Comparison of ENCODE assay signal across 8 cellular contexts in genomic region chr6:31822038-31822821, GRCh38. TPM values are rescaled to one million over a fixed set of nuclear protein-coding genes. Genes with fewer than 3 reads are reported as not detected.
DNase-seq lines count a peak whose midpoint lies in the region; TF ChIP-seq lines count a peak whose summit lies in the region.

No MANE protein-coding gene starts in this region.

- TF ChIP-seq CTCF in HL-60 (IDR thresholded peaks at IDR 0.05; ENCODE audit: insufficient read depth, low read length), result no peak
- no peak for TF ChIP-seq CTCF in right atrium auricular region (IDR thresholded peaks at IDR 0.05)

- DNase-seq in DMS 273 (lab: John Stamatoyannopoulos, UW; ENCODE audit: unreplicated experiment) (peak; percentile 72), DMS 273 treated with DMSO at 0.1 percent for 48 hours (lab: John Stamatoyannopoulos, UW) (no peak), HL-60 (ENCODE audit: low read depth in 1 of 2, low spot score in 1 of 2) (peak; percentile 77 to 86), SW 1271 (lab: John Stamatoyannopoulos, UW) (peak; percentile 48 to 79), right atrium auricular region (ENCODE audit: low spot score) (peak; percentile 95), pons (ENCODE audit: low spot score) (peak; percentile 95), ACHN (no peak)

- H3K9me3 ChIP-seq in right atrium auricular region, result no peaks in the 10 kb centered on the region

- no peaks in the 10 kb centered on the region for H3K36me3 ChIP-seq in right atrium auricular region

- H3K4me3 ChIP-seq in HL-60 (replicated peaks; ENCODE audit: insufficient read depth, low read length) (peak overlapping the region; percentile 47), right atrium auricular region (peak overlapping the region; percentile 47 to 54)

- H3K4me1 ChIP-seq in right atrium auricular region, result peaks cover 0 to 60% of the 10 kb centered on the region in 2 donors

- H3K27ac ChIP-seq in HL-60 (replicated peaks) (peak overlapping the region; percentile 75), angular gyrus (ENCODE audit: low read depth, low read length) (peak overlapping the region; percentile 100), right atrium auricular region (peak overlapping the region; percentile 99 to 100)

- in situ Hi-C loops in ACHN (cut with HindIII; ENCODE audit: low pct_ligation_motif_present, low pct_unique_long_range_greater_than_20kb, low sequenced_read_pairs), result no loop called here

- H3K27me3 ChIP-seq in HL-60 (ENCODE audit: insufficient read depth, poor library complexity, severe bottlenecking), result no peaks in the 10 kb centered on the region
- no peaks in the 10 kb centered on the region for H3K27me3 ChIP-seq in right atrium auricular region

RNA-seq across cellular contexts. Expression of gene HSPA1B, which starts 5.3 kb away (rescaled TPM):
- 100 to 1,000 TPM; 131 to 232 TPM for total RNA-seq in right atrium auricular region

RNA-seq across cellular contexts. Expression of gene HSPA1A, which starts 6.9 kb away (rescaled TPM):
- 100 to 1,000 TPM; 315 to 334 TPM for total RNA-seq in right atrium auricular region

RNA-seq across cellular contexts. Expression of gene HSPA1L, which starts 7.1 kb away (rescaled TPM):
- total RNA-seq in right atrium auricular region, result 1 to 10 TPM; 1.1 to 1.6 TPM

RNA-seq across cellular contexts. Expression of gene LSM2, which starts 15.5 kb away (rescaled TPM):
- 10 to 100 TPM; 28.8 to 32.0 TPM for total RNA-seq in right atrium auricular region

RNA-seq across cellular contexts. Expression of gene VARS1, which starts 26.7 kb away (rescaled TPM):
- total RNA-seq in right atrium auricular region, result 10 to 100 TPM; 15.3 to 24.6 TPM

Comparison
In these comparisons a context has a peak if more than half of its experiments do, and no peak if none do; other contexts are left out.
1. DNase-seq: peak in DMS 273 (single experiment), HL-60 (2 of 2), SW 1271 (2 of 2), right atrium auricular region (single experiment) and pons (single experiment); none in DMS 273 treated with DMSO at 0.1 percent for 48 hours (single experiment) and ACHN (single experiment).
2. Peak in every context shown above with its lines, with median percentiles within 50 percentile points of each other: H3K27ac ChIP-seq.